ENCODE assay signal across 1 cellular context in the genomic region with DNA sequence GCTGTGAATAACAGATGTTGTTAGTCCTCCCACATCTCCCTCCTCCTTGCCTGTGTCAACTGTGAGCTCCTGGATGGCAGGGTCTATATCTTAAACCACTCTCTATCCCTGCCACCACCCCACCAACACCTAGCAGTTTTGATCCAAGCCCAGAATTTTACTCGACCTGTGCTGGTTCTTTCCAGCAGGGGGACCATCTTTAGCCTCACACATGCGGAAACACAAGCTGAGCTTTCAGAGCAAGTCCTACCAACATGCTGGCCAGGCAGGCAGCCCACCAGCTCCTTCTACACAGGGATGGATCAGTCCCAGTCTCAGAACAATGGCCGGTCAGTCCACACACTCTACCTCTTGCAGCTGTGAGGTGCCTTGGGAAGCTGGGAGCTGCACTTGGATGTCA.
A peak's percentile ranks its signal among the peaks of the same experiment; 100 is the strongest.
TF ChIP-seq lines count a peak whose summit lies in the region.

No MANE protein-coding gene starts in this region.

TF ChIP-seq in H1, 55 proteins besides CTCF, POLR2A, EP300 and RAD21:
- TF ChIP-seq CBX5 (IDR thresholded peaks at IDR 0.05; ENCODE audit: low read depth, low read length) (no peak), MAFK (IDR thresholded peaks at IDR 0.05; ENCODE audit: low read depth, low read length) (no peak)
- TF ChIP-seq, protein P1, sequence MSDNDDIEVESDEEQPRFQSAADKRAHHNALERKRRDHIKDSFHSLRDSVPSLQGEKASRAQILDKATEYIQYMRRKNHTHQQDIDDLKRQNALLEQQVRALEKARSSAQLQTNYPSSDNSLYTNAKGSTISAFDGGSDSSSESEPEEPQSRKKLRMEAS (IDR thresholded peaks at IDR 0.05), result 0 out of 2 replicates have a peak, but pooled peaks have one; percentile 31
TF ChIP-seq in H1: peak in this region for 1.
